Comparison of ENCODE assay signal across 26 cellular contexts in the genomic region with DNA sequence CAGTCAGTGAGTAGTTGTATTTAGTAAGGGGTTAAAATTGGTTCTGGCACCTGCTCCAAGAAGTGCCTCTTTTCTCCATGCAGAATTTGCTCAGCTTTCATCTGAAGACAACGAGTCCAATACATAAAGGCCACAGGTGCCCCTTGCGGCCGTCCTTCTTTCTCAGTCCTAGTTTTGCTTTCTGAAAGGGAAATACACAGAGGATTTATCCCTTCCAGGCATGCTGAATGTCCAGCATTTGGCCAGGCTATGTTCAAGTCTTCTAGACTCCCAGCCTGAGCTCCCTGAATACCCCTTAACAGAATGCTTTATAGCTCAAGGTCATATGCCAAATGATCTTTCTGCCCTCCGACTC.
"Had no signal": no experiment of that assay in that cellular context is flagged by ENCODE, and none has a peak within 500 bp of the region (broad histone marks: within the 10 kb centered on the region; RNA-seq: fewer than 3 reads in every experiment).

No MANE protein-coding gene starts in this region.

- H3K27ac ChIP-seq: neural progenitor cell, prostate gland, sigmoid colon, stomach, transverse colon, upper lobe of right lung, uterus had no signal

- H3K9me3 ChIP-seq: mucosa of descending colon, prostate gland, sigmoid colon, stomach, transverse colon, upper lobe of right lung, uterus had no signal

- H3K36me3 ChIP-seq: neural progenitor cell, prostate gland, sigmoid colon, stomach, transverse colon, upper lobe of right lung, uterus had no signal

- H3K4me3 ChIP-seq: mucosa of descending colon, neural progenitor cell, prostate gland, sigmoid colon, stomach, transverse colon, upper lobe of right lung, uterus had no signal

- H3K4me1 ChIP-seq: prostate gland, transverse colon, uterus had no signal

- FAIRE-seq: endometrium, frontal cortex had no signal

- ATAC-seq: effector memory CD8-positive, alpha-beta T cell; left lobe of liver; mucosa of descending colon; natural killer cell treated with Interleukin-12 subunit alpha and Interleukin-12 subunit beta and Interleukin-15 and Interleukin-18, amount 100 ng/mL, for 72 hours; right cardiac atrium; stimulated activated effector memory CD8-positive, alpha-beta T cell treated with anti-CD3 and anti-CD28 coated beads, Interleukin-12 subunit alpha, Interleukin-12 subunit beta, amount 100 ng/mL, for 72 hours had no signal

- H3K27me3 ChIP-seq: neural progenitor cell, sigmoid colon, stomach, transverse colon, upper lobe of right lung, uterus had no signal

- DNase-seq: cortex of kidney; effector memory CD8-positive, alpha-beta T cell; erythroblast; hypothalamus; immature natural killer cell; islet precursor cell; kidney glomerular epithelial cell; mesenchymal stem cell; mucosa of descending colon; naive B cell; right cardiac atrium; sigmoid colon; stimulated activated CD4-positive, alpha-beta T cell treated with anti-CD3 and anti-CD28 coated beads, Interleukin-2, amount 100 ng/mL, for 24 hours; stimulated activated CD4-positive, alpha-beta T cell treated with anti-CD3 and anti-CD28 coated beads, Interleukin-4, amount 100 ng/mL, for 24 hours; stimulated activated naive CD4-positive, alpha-beta T cell treated with Interleukin-2 at 50 U/mL for 16 hours; stomach; transverse colon; upper lobe of right lung; uterus had no signal
